26 cellular contexts compared by ENCODE assay signal in genomic region chr1:46160212-46160611, GRCh38. TPM values are rescaled to one million over a fixed set of nuclear protein-coding genes. Genes with fewer than 3 reads are reported as not detected.
"Had no signal": no experiment of that assay in that cellular context is flagged by ENCODE, and none has a peak within 500 bp of the region (broad histone marks: within the 10 kb centered on the region; RNA-seq: fewer than 3 reads in every experiment).

No MANE protein-coding gene starts in this region.

- H3K4me1 Mint-ChIP-seq: T-cell had no signal

- H3K9ac ChIP-seq: SK-N-SH had no signal

- H3K4me2 ChIP-seq: SK-N-SH had no signal

- H3K36me3 Mint-ChIP-seq: T-cell had no signal

- H3K4me3 Mint-ChIP-seq: T-cell; T-helper 1 cell treated with Interleukin-12 subunit alpha and Interleukin-12 subunit beta and Interleukin-4 antibody, amounts not matched to agents 30 μg/mL and 1 μg/mL, for 36 hours had no signal

- H3K27me3 Mint-ChIP-seq: T-cell had no signal

- DNase-seq: Kasumi-1, KBM-7, MV-4-11, NCI-H1048, NCI-H1105, NCI-H1417, NCI-H1436 treated with DMSO at 0.1 percent for 48 hours, NCI-H1694, NCI-H187 treated with DMSO at 0.1 percent for 48 hours, NCI-H2029 treated with DMSO at 0.1 percent for 48 hours, NCI-H2171 treated with DMSO at 0.1 percent for 48 hours, NCI-H524, NCI-H526 treated with DMSO at 0.1 percent for 48 hours, NCI-H748 treated with DMSO at 0.1 percent for 48 hours, PC-3, SHP77, SK-N-SH, SW 1271, T-cell had no signal

- H3K27ac Mint-ChIP-seq: T-cell; T-helper 1 cell treated with Interleukin-12 subunit alpha and Interleukin-12 subunit beta and Interleukin-4 antibody, amounts not matched to agents 30 μg/mL and 1 μg/mL, for 36 hours had no signal

- H3K9me3 Mint-ChIP-seq: T-cell; T-helper 1 cell treated with Interleukin-12 subunit alpha and Interleukin-12 subunit beta and Interleukin-4 antibody, amounts not matched to agents 30 μg/mL and 1 μg/mL, for 36 hours had no signal

- H3K27ac ChIP-seq: RWPE1 had no signal

- H3K9me3 ChIP-seq: SK-N-SH had no signal

- ATAC-seq: Panc1, PC-3, T-cell had no signal

- H3K9me2 ChIP-seq: SK-N-SH had no signal

RNA-seq across cellular contexts. Expression of gene TSPAN1, which starts 14.7 kb away (rescaled TPM):
- total RNA-seq: SK-MEL-5 had no signal

RNA-seq across cellular contexts. Expression of gene P3R3URF, which starts 16.1 kb away (rescaled TPM):
- total RNA-seq: HT-29, M059J, NCI-H460, PC-3, SK-MEL-5, T-cell had no signal
- polyA plus RNA-seq: SK-N-SH had no signal

RNA-seq across cellular contexts. Expression of gene LURAP1, which starts 42.9 kb away (rescaled TPM):
- total RNA-seq: HT-29, NCI-H460 had no signal
